In genomic region chr5:175718401-175719108, GRCh38 we compare ENCODE assay signal across 8 cellular contexts.
DNase-seq lines count a peak whose midpoint lies in the region; ATAC-seq and TF ChIP-seq lines count a peak whose summit lies in the region.

No MANE protein-coding gene starts in this region.

- H3K27me3 ChIP-seq in CD8-positive, alpha-beta memory T cell (ENCODE audit: insufficient read depth, low read length, poor library complexity, severe bottlenecking) = no peaks in the 10 kb centered on the region
- H3K27me3 ChIP-seq in mammary epithelial cell (ENCODE audit: insufficient read depth, low read length) (peaks cover 2% of the 10 kb centered on the region), stomach (peaks cover 0 to 19% (median 0%) of the 10 kb centered on the region in 3 donors)

- H3K9me3 Mint-ChIP-seq in CD8-positive, alpha-beta memory T cell = peaks cover 9 to 17% (median 11%) of the 10 kb centered on the region in 5 donors
- peaks cover 14 to 16% of the 10 kb centered on the region in 2 donors for H3K9me3 Mint-ChIP-seq in stimulated activated naive B cell treated with anti-CD40 and anti-IgM and Interleukin-4, amounts not matched to agents 10 μg/mL and 1 μg/mL and 100 μg/mL, for 72 hours

- peaks cover 8 to 25% of the 10 kb centered on the region in 2 donors for H3K27me3 Mint-ChIP-seq in CD8-positive, alpha-beta memory T cell
- H3K27me3 Mint-ChIP-seq in stimulated activated naive B cell treated with anti-CD40 and anti-IgM and Interleukin-4, amounts not matched to agents 10 μg/mL and 1 μg/mL and 100 μg/mL, for 72 hours = peaks cover 8 to 24% of the 10 kb centered on the region in 2 donors

- no TSS peak for BruUV-seq in mammary epithelial cell (replicated peaks; lab: Mats Ljungman, UMichigan)

- WGBS in mammary epithelial cell (ENCODE audit: low coverage, missing lambda C conversion rate) = 28% methylated on average over 8 of the region's 8 CpGs
- WGBS in stomach, 5 donors = 13 to 28% (median 21%) methylated on average over 8 of the region's 8 CpGs

- H3K79me2 ChIP-seq in mammary epithelial cell (ENCODE audit: insufficient read depth, low read length) = no peaks in the 10 kb centered on the region

- H3K9me3 ChIP-seq in CD8-positive, alpha-beta memory T cell (ENCODE audit: low read length) = peaks cover 7% of the 10 kb centered on the region
- peaks cover 7% of the 10 kb centered on the region for H3K9me3 ChIP-seq in mammary epithelial cell (replicated peaks; ENCODE audit: insufficient read depth, low read length)
- H3K9me3 ChIP-seq in stomach = peaks cover 0 to 24% (median 18%) of the 10 kb centered on the region in 4 donors

- intact Hi-C loops in mammary epithelial cell (cut with micrococcal nuclease) (loop anchor here (2.0 kb wide), 2 partner anchors 184 to 768 kb away; no protein-coding TSS in a partner anchor), stomach (cut with DNase I; ENCODE audit: low total_unique reads) (loop anchor here (10.0 kb wide), 1 partner anchor 184 kb away; no protein-coding TSS in a partner anchor)

- H3K4me1 ChIP-seq in CD8-positive, alpha-beta memory T cell (ENCODE audit: insufficient read depth, low read length) = no peaks in the 10 kb centered on the region
- H3K4me1 ChIP-seq in mammary epithelial cell (ENCODE audit: insufficient read depth, low read length) = no peaks in the 10 kb centered on the region
- H3K4me1 ChIP-seq in stomach = peaks cover 0 to 19% (median 0%) of the 10 kb centered on the region in 4 donors

- in situ Hi-C loops in mammary epithelial cell (cut with MboI; ENCODE audit: low sequenced_read_pairs in 2 of 2) = loop anchor here in 1 of 2 donors (25.0 kb wide), 1 partner anchor 181 kb away; no protein-coding TSS in a partner anchor

- TF ChIP-seq EP300 in stomach (IDR thresholded peaks at IDR 0.05) = no peak

- no peak overlapping the region for H3K27ac Mint-ChIP-seq in CD8-positive, alpha-beta memory T cell
- H3K27ac Mint-ChIP-seq in stimulated activated naive B cell treated with anti-CD40 and anti-IgM and Interleukin-4, amounts not matched to agents 10 μg/mL and 1 μg/mL and 100 μg/mL, for 72 hours = no peak overlapping the region

- DNase-seq in CD8-positive, alpha-beta memory T cell = peak in 3 of 5 donors; percentile 10 to 34 (median 18)
- peak; percentile 65 to 66 for DNase-seq in Kasumi-1 (lab: John Stamatoyannopoulos, UW)
- peak; percentile 41 for DNase-seq in mammary epithelial cell
- peak; percentile 3 for DNase-seq in midbrain (lab: John Stamatoyannopoulos, UW)
- peak; percentile 91 for DNase-seq in stomach
- no peak for DNase-seq in pons (ENCODE audit: low spot score)
- DNase-seq in stimulated activated naive B cell treated with anti-CD40 and anti-IgM and Interleukin-4, amounts not matched to agents 10 μg/mL and 1 μg/mL and 100 μg/mL, for 72 hours = no peak

- no peak for TF ChIP-seq POLR2A in stomach (IDR thresholded peaks at IDR 0.05)

- H3K36me3 Mint-ChIP-seq in CD8-positive, alpha-beta memory T cell = peaks cover 0 to 10% (median 0%) of the 10 kb centered on the region in 3 donors
- H3K36me3 Mint-ChIP-seq in stimulated activated naive B cell treated with anti-CD40 and anti-IgM and Interleukin-4, amounts not matched to agents 10 μg/mL and 1 μg/mL and 100 μg/mL, for 72 hours = no peaks in the 10 kb centered on the region

- H3K36me3 ChIP-seq in CD8-positive, alpha-beta memory T cell (ENCODE audit: insufficient read depth, low read length) = no peaks in the 10 kb centered on the region
- H3K36me3 ChIP-seq in mammary epithelial cell (ENCODE audit: insufficient read depth, low read length) (no peaks in the 10 kb centered on the region), stomach (no peaks in the 10 kb centered on the region)

- dilution Hi-C loops in mammary epithelial cell (cut with HindIII; ENCODE audit: low sequenced_read_pairs) = no loop called here

- no peak overlapping the region for H3K9ac ChIP-seq in mammary epithelial cell (ENCODE audit: insufficient read depth, low read length)

- TF ChIP-seq CTCF in WI38 (IDR thresholded peaks at IDR 0.05; ENCODE audit: low read depth, low read length) (peak; percentile 34; the same call in 1 of the 2 replicates), mammary epithelial cell (conservative IDR thresholded peaks at IDR 0.05 in 1 of 2, IDR thresholded peaks at IDR 0.05 in 1 of 2; ENCODE audit: extremely low read depth in 1 of 2, insufficient read depth in 1 of 2, low read depth in 1 of 2, low read length in 2 of 2) (peak; percentile 44 to 73), stomach (IDR thresholded peaks at IDR 0.05) (peak in 6 of 7 experiments; percentile 49 to 90 (median 78))

- H3K4me2 ChIP-seq in mammary epithelial cell (ENCODE audit: insufficient read depth, low read depth, low read length) = no peak overlapping the region

- no peak overlapping the region for H3K4me3 Mint-ChIP-seq in CD8-positive, alpha-beta memory T cell
- no peak overlapping the region for H3K4me3 Mint-ChIP-seq in stimulated activated naive B cell treated with anti-CD40 and anti-IgM and Interleukin-4, amounts not matched to agents 10 μg/mL and 1 μg/mL and 100 μg/mL, for 72 hours

- POLR2A ChIA-PET in CD8-positive, alpha-beta memory T cell (lab: Charles Lee) = no interaction called here

- no peaks in the 10 kb centered on the region for H4K20me1 ChIP-seq in mammary epithelial cell (ENCODE audit: insufficient read depth, low read length)

- no peak overlapping the region for H3K4me3 ChIP-seq in CD8-positive, alpha-beta memory T cell (ENCODE audit: low read length)
- no peak overlapping the region for H3K4me3 ChIP-seq in WI38 (ENCODE audit: low read depth, low read length)
- no peak overlapping the region for H3K4me3 ChIP-seq in mammary epithelial cell (replicated peaks in 1 of 3; ENCODE audit: insufficient read depth in 1 of 3, low read depth in 2 of 3, low read length in 3 of 3)
- no peak overlapping the region for H3K4me3 ChIP-seq in stomach

- H3K27ac ChIP-seq in CD8-positive, alpha-beta memory T cell (ENCODE audit: low read depth, low read length) = no peak overlapping the region
- H3K27ac ChIP-seq in mammary epithelial cell (ENCODE audit: insufficient read depth, low read depth, low read length) (no peak overlapping the region), stomach (peak overlapping the region; percentile 37 to 71 (median 56))

- CTCF ChIA-PET in CD8-positive, alpha-beta memory T cell (lab: Charles Lee) = interaction anchor here (0.7 to 3.5 kb wide), 9 partner anchors 8 to 188 kb away, joined by 3 to 27 read pairs (median 4); no protein-coding TSS in a partner anchor
- CTCF ChIA-PET in mammary epithelial cell (lab: Charles Lee; ENCODE audit: low non-redundant PET) = interaction anchor here (0.5 to 0.7 kb wide), 2 partner anchors 22 to 212 kb away, joined by 3 to 5 read pairs; no protein-coding TSS in a partner anchor

- H2AFZ ChIP-seq in mammary epithelial cell (ENCODE audit: low read depth, low read length) = no peak overlapping the region

- H3K4me1 Mint-ChIP-seq in CD8-positive, alpha-beta memory T cell = no peaks in the 10 kb centered on the region
- H3K4me1 Mint-ChIP-seq in stimulated activated naive B cell treated with anti-CD40 and anti-IgM and Interleukin-4, amounts not matched to agents 10 μg/mL and 1 μg/mL and 100 μg/mL, for 72 hours = no peaks in the 10 kb centered on the region

- no peak for ATAC-seq in stimulated activated naive B cell treated with anti-CD40 and anti-IgM and Interleukin-4, amounts not matched to agents 10 μg/mL and 1 μg/mL and 100 μg/mL, for 72 hours (replicated peaks)

Comparison
In these comparisons a context has a peak if more than half of its experiments do, and no peak if none do; other contexts are left out.
1. DNase-seq: peak in CD8-positive, alpha-beta memory T cell (3 of 5), Kasumi-1 (2 of 2), mammary epithelial cell (single experiment), midbrain (single experiment) and stomach (single experiment); none in pons (single experiment) and stimulated activated naive B cell treated with anti-CD40 and anti-IgM and Interleukin-4, amounts not matched to agents 10 μg/mL and 1 μg/mL and 100 μg/mL, for 72 hours (single experiment).
2. H3K27ac ChIP-seq: peak in stomach (5 of 5); none in CD8-positive, alpha-beta memory T cell (single experiment) and mammary epithelial cell (single experiment).
3. Peak in every context shown above with its lines, with median percentiles within 50 percentile points of each other: CTCF ChIP-seq.